Comparison of ENCODE assay signal across 1 cellular context in the genomic region with DNA sequence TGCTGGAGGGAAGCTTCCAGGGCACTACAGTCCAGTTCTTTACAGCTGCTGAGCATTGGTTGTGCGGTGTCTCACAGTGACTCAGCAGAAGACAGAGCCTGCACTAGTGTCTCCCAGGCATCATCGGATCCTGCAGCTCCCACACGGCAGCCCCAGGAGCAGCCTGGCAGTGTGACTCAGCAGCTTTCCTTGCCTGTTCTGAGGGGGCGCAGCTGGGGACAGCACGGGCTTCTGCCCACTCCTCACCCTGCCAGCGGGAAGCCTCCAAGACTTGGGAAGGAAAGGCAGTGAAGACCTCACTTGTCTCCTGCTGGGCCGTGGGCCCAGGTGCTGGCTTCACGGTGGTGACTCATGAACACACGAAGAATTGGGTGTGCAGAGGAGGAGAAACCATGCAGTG.
TF ChIP-seq lines count a peak whose summit lies in the region.

No MANE protein-coding gene starts in this region.

TF ChIP-seq in K562, 482 proteins besides CTCF, POLR2A, EP300 and RAD21 (continued from another document and continues in another):
- TF ChIP-seq, protein P1, sequence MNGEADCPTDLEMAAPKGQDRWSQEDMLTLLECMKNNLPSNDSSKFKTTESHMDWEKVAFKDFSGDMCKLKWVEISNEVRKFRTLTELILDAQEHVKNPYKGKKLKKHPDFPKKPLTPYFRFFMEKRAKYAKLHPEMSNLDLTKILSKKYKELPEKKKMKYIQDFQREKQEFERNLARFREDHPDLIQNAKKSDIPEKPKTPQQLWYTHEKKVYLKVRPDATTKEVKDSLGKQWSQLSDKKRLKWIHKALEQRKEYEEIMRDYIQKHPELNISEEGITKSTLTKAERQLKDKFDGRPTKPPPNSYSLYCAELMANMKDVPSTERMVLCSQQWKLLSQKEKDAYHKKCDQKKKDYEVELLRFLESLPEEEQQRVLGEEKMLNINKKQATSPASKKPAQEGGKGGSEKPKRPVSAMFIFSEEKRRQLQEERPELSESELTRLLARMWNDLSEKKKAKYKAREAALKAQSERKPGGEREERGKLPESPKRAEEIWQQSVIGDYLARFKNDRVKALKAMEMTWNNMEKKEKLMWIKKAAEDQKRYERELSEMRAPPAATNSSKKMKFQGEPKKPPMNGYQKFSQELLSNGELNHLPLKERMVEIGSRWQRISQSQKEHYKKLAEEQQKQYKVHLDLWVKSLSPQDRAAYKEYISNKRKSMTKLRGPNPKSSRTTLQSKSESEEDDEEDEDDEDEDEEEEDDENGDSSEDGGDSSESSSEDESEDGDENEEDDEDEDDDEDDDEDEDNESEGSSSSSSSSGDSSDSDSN (IDR thresholded peaks at IDR 0.05; ENCODE audit: borderline replicate concordance in 1 of 2, low read depth in 2 of 2, low read length in 2 of 2): no peak
- TF ChIP-seq ZNF583 (CRISPR knock-in tag; IDR thresholded peaks at IDR 0.05): no peak
- TF ChIP-seq, protein P2, sequence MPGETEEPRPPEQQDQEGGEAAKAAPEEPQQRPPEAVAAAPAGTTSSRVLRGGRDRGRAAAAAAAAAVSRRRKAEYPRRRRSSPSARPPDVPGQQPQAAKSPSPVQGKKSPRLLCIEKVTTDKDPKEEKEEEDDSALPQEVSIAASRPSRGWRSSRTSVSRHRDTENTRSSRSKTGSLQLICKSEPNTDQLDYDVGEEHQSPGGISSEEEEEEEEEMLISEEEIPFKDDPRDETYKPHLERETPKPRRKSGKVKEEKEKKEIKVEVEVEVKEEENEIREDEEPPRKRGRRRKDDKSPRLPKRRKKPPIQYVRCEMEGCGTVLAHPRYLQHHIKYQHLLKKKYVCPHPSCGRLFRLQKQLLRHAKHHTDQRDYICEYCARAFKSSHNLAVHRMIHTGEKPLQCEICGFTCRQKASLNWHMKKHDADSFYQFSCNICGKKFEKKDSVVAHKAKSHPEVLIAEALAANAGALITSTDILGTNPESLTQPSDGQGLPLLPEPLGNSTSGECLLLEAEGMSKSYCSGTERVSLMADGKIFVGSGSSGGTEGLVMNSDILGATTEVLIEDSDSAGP (CRISPR knock-in tag; IDR thresholded peaks at IDR 0.05): no peak
- peak; percentile 50 for TF ChIP-seq ARID1B (IDR thresholded peaks at IDR 0.05)
- TF ChIP-seq SMARCC2 (IDR thresholded peaks at IDR 0.05; ENCODE audit: low read depth): no peak
- TF ChIP-seq WHSC1 (IDR thresholded peaks at IDR 0.05; ENCODE audit: low read length): no peak
- no peak for TF ChIP-seq SRSF7 (optimal IDR thresholded peaks at IDR 0.05; ENCODE audit: low read depth, low read length)
- TF ChIP-seq MAFG (tag; conservative IDR thresholded peaks at IDR 0.05): peak; percentile 96
- TF ChIP-seq ARID2 (IDR thresholded peaks at IDR 0.05): no peak
- TF ChIP-seq COPS2 (conservative IDR thresholded peaks at IDR 0.05): no peak
- TF ChIP-seq SP2 (IDR thresholded peaks at IDR 0.05; ENCODE audit: extremely low read depth, low read depth, low read length, poor library complexity, severe bottlenecking): no peak
- TF ChIP-seq ATF7 (IDR thresholded peaks at IDR 0.05): no peak
- TF ChIP-seq NR4A1 (CRISPR knock-in tag; IDR thresholded peaks at IDR 0.05): no peak
- TF ChIP-seq NR4A1 (tag; IDR thresholded peaks at IDR 0.05): no peak
- TF ChIP-seq EGR1 (conservative IDR thresholded peaks at IDR 0.05): peak; percentile 46; the same call in 1 of the 2 replicates
- TF ChIP-seq L3MBTL2 (IDR thresholded peaks at IDR 0.05): 0 out of 2 replicates have a peak, but pooled peaks have one; percentile 31
- TF ChIP-seq, protein P3, sequence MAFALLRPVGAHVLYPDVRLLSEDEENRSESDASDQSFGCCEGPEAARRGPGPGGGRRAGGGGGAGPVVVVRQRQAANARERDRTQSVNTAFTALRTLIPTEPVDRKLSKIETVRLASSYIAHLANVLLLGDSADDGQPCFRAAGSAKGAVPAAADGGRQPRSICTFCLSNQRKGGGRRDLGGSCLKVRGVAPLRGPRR (CRISPR knock-in tag; IDR thresholded peaks at IDR 0.05): no peak
- no peak for TF ChIP-seq ZNF431 (CRISPR knock-in tag; IDR thresholded peaks at IDR 0.05)
- TF ChIP-seq POLR2B (IDR thresholded peaks at IDR 0.05; ENCODE audit: low read depth, partially characterized antibody): no peak
- TF ChIP-seq SMAD1 (IDR thresholded peaks at IDR 0.05; ENCODE audit: low read depth, low read length, partially characterized antibody): no peak
- TF ChIP-seq, protein P4, sequence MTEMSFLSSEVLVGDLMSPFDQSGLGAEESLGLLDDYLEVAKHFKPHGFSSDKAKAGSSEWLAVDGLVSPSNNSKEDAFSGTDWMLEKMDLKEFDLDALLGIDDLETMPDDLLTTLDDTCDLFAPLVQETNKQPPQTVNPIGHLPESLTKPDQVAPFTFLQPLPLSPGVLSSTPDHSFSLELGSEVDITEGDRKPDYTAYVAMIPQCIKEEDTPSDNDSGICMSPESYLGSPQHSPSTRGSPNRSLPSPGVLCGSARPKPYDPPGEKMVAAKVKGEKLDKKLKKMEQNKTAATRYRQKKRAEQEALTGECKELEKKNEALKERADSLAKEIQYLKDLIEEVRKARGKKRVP (CRISPR knock-in tag; IDR thresholded peaks at IDR 0.05): no peak
- TF ChIP-seq, protein P5, sequence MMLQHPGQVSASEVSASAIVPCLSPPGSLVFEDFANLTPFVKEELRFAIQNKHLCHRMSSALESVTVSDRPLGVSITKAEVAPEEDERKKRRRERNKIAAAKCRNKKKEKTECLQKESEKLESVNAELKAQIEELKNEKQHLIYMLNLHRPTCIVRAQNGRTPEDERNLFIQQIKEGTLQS (IDR thresholded peaks at IDR 0.05): peak; percentile 68
- TF ChIP-seq, protein P5 (CRISPR knock-in tag; conservative IDR thresholded peaks at IDR 0.05): no peak
- TF ChIP-seq TRIM24 (IDR thresholded peaks at IDR 0.05): no peak
- no peak for TF ChIP-seq GATA2 (CRISPR knock-in tag; IDR thresholded peaks at IDR 0.05)
- no peak for TF ChIP-seq KDM1A (IDR thresholded peaks at IDR 0.05)
- TF ChIP-seq MAFF (IDR thresholded peaks at IDR 0.05; ENCODE audit: low read length): peak; percentile 83
- peak; percentile 82 for TF ChIP-seq NFE2L1 (tag; IDR thresholded peaks at IDR 0.05; ENCODE audit: borderline replicate concordance, low read depth)
- TF ChIP-seq, protein P6, sequence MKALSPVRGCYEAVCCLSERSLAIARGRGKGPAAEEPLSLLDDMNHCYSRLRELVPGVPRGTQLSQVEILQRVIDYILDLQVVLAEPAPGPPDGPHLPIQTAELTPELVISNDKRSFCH (CRISPR knock-in tag; IDR thresholded peaks at IDR 0.05): no peak
- TF ChIP-seq, protein P6 (tag; IDR thresholded peaks at IDR 0.05): no peak
- no peak for TF ChIP-seq PHTF2 (CRISPR knock-in tag; IDR thresholded peaks at IDR 0.05)
- TF ChIP-seq KLF10 (CRISPR knock-in tag; IDR thresholded peaks at IDR 0.05): no peak
- no peak for TF ChIP-seq PCBP1 (IDR thresholded peaks at IDR 0.05; ENCODE audit: low read depth, low read length, poor library complexity, severe bottlenecking)
- TF ChIP-seq, protein P7, sequence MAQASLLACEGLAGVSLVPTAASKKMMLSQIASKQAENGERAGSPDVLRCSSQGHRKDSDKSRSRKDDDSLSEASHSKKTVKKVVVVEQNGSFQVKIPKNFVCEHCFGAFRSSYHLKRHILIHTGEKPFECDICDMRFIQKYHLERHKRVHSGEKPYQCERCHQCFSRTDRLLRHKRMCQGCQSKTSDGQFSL (CRISPR knock-in tag; IDR thresholded peaks at IDR 0.05): no peak
- TF ChIP-seq, protein P7 (tag; IDR thresholded peaks at IDR 0.05): no peak
- TF ChIP-seq, protein P8, sequence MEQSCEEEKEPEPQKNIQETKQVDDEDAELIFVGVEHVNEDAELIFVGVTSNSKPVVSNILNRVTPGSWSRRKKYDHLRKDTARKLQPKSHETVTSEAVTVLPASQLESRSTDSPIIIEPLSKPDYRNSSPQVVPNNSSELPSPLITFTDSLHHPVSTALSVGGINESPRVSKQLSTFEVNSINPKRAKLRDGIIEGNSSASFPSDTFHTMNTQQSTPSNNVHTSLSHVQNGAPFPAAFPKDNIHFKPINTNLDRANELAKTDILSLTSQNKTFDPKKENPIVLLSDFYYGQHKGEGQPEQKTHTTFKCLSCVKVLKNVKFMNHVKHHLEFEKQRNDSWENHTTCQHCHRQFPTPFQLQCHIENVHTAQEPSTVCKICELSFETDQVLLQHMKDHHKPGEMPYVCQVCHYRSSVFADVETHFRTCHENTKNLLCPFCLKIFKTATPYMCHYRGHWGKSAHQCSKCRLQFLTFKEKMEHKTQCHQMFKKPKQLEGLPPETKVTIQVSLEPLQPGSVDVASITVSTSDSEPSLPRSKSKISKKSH (CRISPR knock-in tag; IDR thresholded peaks at IDR 0.05): no peak
- TF ChIP-seq ZNF232 (CRISPR knock-in tag; IDR thresholded peaks at IDR 0.05): no peak
- peak; percentile 95 for TF ChIP-seq C11orf30 (IDR thresholded peaks at IDR 0.05; ENCODE audit: low read depth)
- TF ChIP-seq, protein P9, sequence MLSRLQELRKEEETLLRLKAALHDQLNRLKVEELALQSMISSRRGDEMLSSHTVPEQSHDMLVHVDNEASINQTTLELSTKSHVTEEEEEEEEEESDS (CRISPR knock-in tag; IDR thresholded peaks at IDR 0.05): no peak
- TF ChIP-seq, protein P10, sequence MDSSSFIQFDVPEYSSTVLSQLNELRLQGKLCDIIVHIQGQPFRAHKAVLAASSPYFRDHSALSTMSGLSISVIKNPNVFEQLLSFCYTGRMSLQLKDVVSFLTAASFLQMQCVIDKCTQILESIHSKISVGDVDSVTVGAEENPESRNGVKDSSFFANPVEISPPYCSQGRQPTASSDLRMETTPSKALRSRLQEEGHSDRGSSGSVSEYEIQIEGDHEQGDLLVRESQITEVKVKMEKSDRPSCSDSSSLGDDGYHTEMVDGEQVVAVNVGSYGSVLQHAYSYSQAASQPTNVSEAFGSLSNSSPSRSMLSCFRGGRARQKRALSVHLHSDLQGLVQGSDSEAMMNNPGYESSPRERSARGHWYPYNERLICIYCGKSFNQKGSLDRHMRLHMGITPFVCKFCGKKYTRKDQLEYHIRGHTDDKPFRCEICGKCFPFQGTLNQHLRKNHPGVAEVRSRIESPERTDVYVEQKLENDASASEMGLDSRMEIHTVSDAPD (CRISPR knock-in tag; IDR thresholded peaks at IDR 0.05): no peak
- TF ChIP-seq ILF3 (IDR thresholded peaks at IDR 0.05; ENCODE audit: borderline replicate concordance): no peak
- no peak for TF ChIP-seq PCBP2 (IDR thresholded peaks at IDR 0.05; ENCODE audit: low read depth, low read length, poor library complexity, severe bottlenecking)
- TF ChIP-seq CTBP1 (IDR thresholded peaks at IDR 0.05; ENCODE audit: borderline replicate concordance): peak; percentile 53; the same call in 1 of the 2 replicates
- TF ChIP-seq ESRRA (IDR thresholded peaks at IDR 0.05; ENCODE audit: borderline replicate concordance, low read depth): no peak
- TF ChIP-seq ZNF324 (CRISPR knock-in tag; IDR thresholded peaks at IDR 0.05): no peak
- no peak for TF ChIP-seq MTF1 (CRISPR knock-in tag; IDR thresholded peaks at IDR 0.05; ENCODE audit: borderline replicate concordance)
- TF ChIP-seq CBX8 (IDR thresholded peaks at IDR 0.05; ENCODE audit: borderline replicate concordance, extremely low read depth, low read depth, low read length, poor library complexity, severe bottlenecking): no peak
- no peak for TF ChIP-seq KHSRP (IDR thresholded peaks at IDR 0.05)
- TF ChIP-seq ZFPM2 (CRISPR knock-in tag; IDR thresholded peaks at IDR 0.05): no peak
- TF ChIP-seq, protein P11, sequence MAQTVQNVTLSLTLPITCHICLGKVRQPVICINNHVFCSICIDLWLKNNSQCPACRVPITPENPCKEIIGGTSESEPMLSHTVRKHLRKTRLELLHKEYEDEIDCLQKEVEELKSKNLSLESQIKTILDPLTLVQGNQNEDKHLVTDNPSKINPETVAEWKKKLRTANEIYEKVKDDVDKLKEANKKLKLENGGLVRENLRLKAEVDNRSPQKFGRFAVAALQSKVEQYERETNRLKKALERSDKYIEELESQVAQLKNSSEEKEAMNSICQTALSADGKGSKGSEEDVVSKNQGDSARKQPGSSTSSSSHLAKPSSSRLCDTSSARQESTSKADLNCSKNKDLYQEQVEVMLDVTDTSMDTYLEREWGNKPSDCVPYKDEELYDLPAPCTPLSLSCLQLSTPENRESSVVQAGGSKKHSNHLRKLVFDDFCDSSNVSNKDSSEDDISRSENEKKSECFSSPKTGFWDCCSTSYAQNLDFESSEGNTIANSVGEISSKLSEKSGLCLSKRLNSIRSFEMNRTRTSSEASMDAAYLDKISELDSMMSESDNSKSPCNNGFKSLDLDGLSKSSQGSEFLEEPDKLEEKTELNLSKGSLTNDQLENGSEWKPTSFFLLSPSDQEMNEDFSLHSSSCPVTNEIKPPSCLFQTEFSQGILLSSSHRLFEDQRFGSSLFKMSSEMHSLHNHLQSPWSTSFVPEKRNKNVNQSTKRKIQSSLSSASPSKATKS (CRISPR knock-in tag; IDR thresholded peaks at IDR 0.05): no peak
- no peak for TF ChIP-seq CBFB (CRISPR knock-in tag; IDR thresholded peaks at IDR 0.05)
- no peak for TF ChIP-seq RB1 (IDR thresholded peaks at IDR 0.05; ENCODE audit: low read depth)
- TF ChIP-seq, protein P12, sequence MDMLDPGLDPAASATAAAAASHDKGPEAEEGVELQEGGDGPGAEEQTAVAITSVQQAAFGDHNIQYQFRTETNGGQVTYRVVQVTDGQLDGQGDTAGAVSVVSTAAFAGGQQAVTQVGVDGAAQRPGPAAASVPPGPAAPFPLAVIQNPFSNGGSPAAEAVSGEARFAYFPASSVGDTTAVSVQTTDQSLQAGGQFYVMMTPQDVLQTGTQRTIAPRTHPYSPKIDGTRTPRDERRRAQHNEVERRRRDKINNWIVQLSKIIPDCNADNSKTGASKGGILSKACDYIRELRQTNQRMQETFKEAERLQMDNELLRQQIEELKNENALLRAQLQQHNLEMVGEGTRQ (CRISPR knock-in tag; IDR thresholded peaks at IDR 0.05): no peak
- TF ChIP-seq PHF20 (IDR thresholded peaks at IDR 0.05; ENCODE audit: partially characterized antibody): no peak
- TF ChIP-seq ADNP (tag; IDR thresholded peaks at IDR 0.05): no peak
- TF ChIP-seq HDGF (IDR thresholded peaks at IDR 0.05): no peak
- no peak for TF ChIP-seq ZNF253 (CRISPR knock-in tag; conservative IDR thresholded peaks at IDR 0.05)
- TF ChIP-seq ZNF408 (CRISPR knock-in tag; IDR thresholded peaks at IDR 0.05; ENCODE audit: low read depth): no peak
- TF ChIP-seq ZNF140 (CRISPR knock-in tag; IDR thresholded peaks at IDR 0.05): no peak
- TF ChIP-seq ATF1 (CRISPR knock-in tag; IDR thresholded peaks at IDR 0.05): no peak
- TF ChIP-seq ATF1 (tag; IDR thresholded peaks at IDR 0.05): no peak
- no peak for TF ChIP-seq ETS2 (tag; IDR thresholded peaks at IDR 0.05; ENCODE audit: borderline replicate concordance, poor library complexity, severe bottlenecking)
- TF ChIP-seq CSDE1 (IDR thresholded peaks at IDR 0.05): no peak
- TF ChIP-seq MTA3 (IDR thresholded peaks at IDR 0.05; ENCODE audit: borderline replicate concordance): no peak
- no peak for TF ChIP-seq GABPB2 (CRISPR knock-in tag; conservative IDR thresholded peaks at IDR 0.05)
- no peak for TF ChIP-seq SMAD3 (CRISPR knock-in tag; conservative IDR thresholded peaks at IDR 0.05)
